Comparison of ENCODE assay signal across 11 cellular contexts in the genomic region with DNA sequence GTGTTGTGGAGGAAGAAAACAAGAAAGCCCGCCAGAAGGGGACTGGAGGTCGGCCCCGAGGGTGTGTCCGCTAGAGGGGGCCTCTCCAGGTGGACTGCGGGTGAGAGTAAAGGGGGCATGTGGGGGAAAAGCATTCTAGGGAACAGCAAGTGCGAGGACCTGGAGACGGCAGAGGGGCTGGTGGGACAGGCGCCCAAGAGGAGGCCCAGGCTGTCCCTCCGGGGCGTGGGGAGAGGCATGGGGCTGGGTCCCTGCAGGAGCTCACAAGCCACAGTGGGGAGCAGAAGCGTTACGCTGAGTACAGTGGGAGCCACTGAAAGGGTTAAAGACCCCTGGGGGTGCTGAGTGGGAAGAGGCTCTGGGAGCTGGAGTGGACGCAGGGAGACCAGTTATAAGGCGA. TPM values are rescaled to one million over a fixed set of nuclear protein-coding genes. Genes with fewer than 3 reads are reported as not detected.
A peak's percentile ranks its signal among the peaks of the same experiment; 100 is the strongest.
DNase-seq lines count a peak whose midpoint lies in the region; ATAC-seq and TF ChIP-seq lines count a peak whose summit lies in the region.
"Had no signal": no experiment of that assay in that cellular context is flagged by ENCODE, and none has a peak within 500 bp of the region (broad histone marks: within the 10 kb centered on the region; RNA-seq: fewer than 3 reads in every experiment).

No MANE protein-coding gene starts in this region.

- no peak overlapping the region for H3K4ac ChIP-seq in mesenchymal stem cell (ENCODE audit: low read depth in 1 of 2, low read length in 2 of 2)

- H3K36me3 Mint-ChIP-seq in T-helper 2 cell treated with Interferon-gamma antibody and Interleukin-4, amounts not matched to agents 5 μg/mL and 100 μg/mL, for 36 hours (ENCODE audit: low read depth), result peaks cover 4% of the 10 kb centered on the region

- TF ChIP-seq POLR2A in breast epithelium (IDR thresholded peaks at IDR 0.05) (no peak), suprapubic skin (IDR thresholded peaks at IDR 0.05) (no peak)

- no peak overlapping the region for H2AFZ ChIP-seq in mesenchymal stem cell (ENCODE audit: low read depth, low read length)

- no peaks in the 10 kb centered on the region for H3K36me3 ChIP-seq in breast epithelium
- H3K36me3 ChIP-seq in mesenchymal stem cell (ENCODE audit: control insufficient read depth in 1 of 2, insufficient read depth in 2 of 2, low read depth in 1 of 2, low read length in 2 of 2), result peaks cover 0 to 5% of the 10 kb centered on the region in 2 experiments
- H3K36me3 ChIP-seq in suprapubic skin, result peaks cover 7% of the 10 kb centered on the region

- H3K27ac Mint-ChIP-seq in T-helper 2 cell treated with Interferon-gamma antibody and Interleukin-4, amounts not matched to agents 5 μg/mL and 100 μg/mL, for 36 hours, result no peak overlapping the region

- WGBS in mesenchymal stem cell, result 94% methylated on average over 10 of the region's 14 CpGs
- WGBS in suprapubic skin, result 83% methylated on average over 14 of the region's 14 CpGs

- TF ChIP-seq CTCF in breast epithelium (IDR thresholded peaks at IDR 0.05) (no peak), suprapubic skin (IDR thresholded peaks at IDR 0.05) (no peak)

- H3K27me3 Mint-ChIP-seq in T-helper 2 cell treated with Interferon-gamma antibody and Interleukin-4, amounts not matched to agents 5 μg/mL and 100 μg/mL, for 36 hours (ENCODE audit: low read depth), result peaks cover 24% of the 10 kb centered on the region

- peaks cover 15% of the 10 kb centered on the region for H3K4me1 Mint-ChIP-seq in T-helper 2 cell treated with Interferon-gamma antibody and Interleukin-4, amounts not matched to agents 5 μg/mL and 100 μg/mL, for 36 hours (ENCODE audit: low read depth)

- H2AK5ac ChIP-seq in mesenchymal stem cell (ENCODE audit: low read length, severe bottlenecking), result peak overlapping the region; percentile 62

- H2BK120ac ChIP-seq in mesenchymal stem cell (ENCODE audit: low read depth, low read length), result no peak overlapping the region

- peaks cover 1% of the 10 kb centered on the region for H3K79me1 ChIP-seq in mesenchymal stem cell (replicated peaks; ENCODE audit: low read length, poor library complexity, severe bottlenecking)

- no peak overlapping the region for H2BK12ac ChIP-seq in mesenchymal stem cell (ENCODE audit: low read length in 2 of 2)

- peaks cover 0 to 3% of the 10 kb centered on the region in 2 donors for H3K4me1 ChIP-seq in breast epithelium
- H3K4me1 ChIP-seq in mesenchymal stem cell (ENCODE audit: control insufficient read depth, insufficient read depth, low read depth, low read length), result peaks cover 22% of the 10 kb centered on the region
- H3K4me1 ChIP-seq in suprapubic skin, result peaks cover 76% of the 10 kb centered on the region

- H3K18ac ChIP-seq in mesenchymal stem cell (ENCODE audit: low read depth in 1 of 2, low read length in 2 of 2), result no peak overlapping the region

- peak overlapping the region; percentile 91 for H2BK15ac ChIP-seq in mesenchymal stem cell (ENCODE audit: low read depth, poor library complexity, severe bottlenecking)

- ATAC-seq in activated CD4-positive, CD25-positive, alpha-beta regulatory T cell treated with anti-CD3 and anti-CD28 coated beads, Interleukin-2, amount 50 U/mL, for 24 hours, result no peak
- ATAC-seq: PC-3 had no signal

- peak overlapping the region; percentile 81 for H3K4me3 Mint-ChIP-seq in T-helper 2 cell treated with Interferon-gamma antibody and Interleukin-4, amounts not matched to agents 5 μg/mL and 100 μg/mL, for 36 hours

- H3K27ac ChIP-seq in breast epithelium (peak overlapping the region; percentile 81 to 100), mesenchymal stem cell (ENCODE audit: low read length, poor library complexity, severe bottlenecking) (no peak overlapping the region), suprapubic skin (peak overlapping the region; percentile 89)
- H3K27ac ChIP-seq: epithelial cell of prostate had no signal

- no peaks in the 10 kb centered on the region for H3K9me3 Mint-ChIP-seq in T-helper 2 cell treated with Interferon-gamma antibody and Interleukin-4, amounts not matched to agents 5 μg/mL and 100 μg/mL, for 36 hours

- no peaks in the 10 kb centered on the region for H3K27me3 ChIP-seq in breast epithelium
- no peaks in the 10 kb centered on the region for H3K27me3 ChIP-seq in mesenchymal stem cell (ENCODE audit: control insufficient read depth in 1 of 2, insufficient read depth in 1 of 2, low read length in 2 of 2)
- no peaks in the 10 kb centered on the region for H3K27me3 ChIP-seq in suprapubic skin

- no peak overlapping the region for H3K4me3 ChIP-seq in breast epithelium
- H3K4me3 ChIP-seq in mesenchymal stem cell (ENCODE audit: insufficient read depth in 1 of 2, low read depth in 1 of 2, low read length in 2 of 2), result no peak overlapping the region
- H3K4me3 ChIP-seq in suprapubic skin, result peak overlapping the region; percentile 56

- H3K14ac ChIP-seq in mesenchymal stem cell (ENCODE audit: low read length in 2 of 2), result no peak overlapping the region

- no peak for DNase-seq in T-helper 2 cell treated with Interferon-gamma antibody and Interleukin-4, amounts not matched to agents 5 μg/mL and 100 μg/mL, for 36 hours (ENCODE audit: low spot score)
- DNase-seq in T-helper 2 cell (no peak), breast epithelium (ENCODE audit: low spot score in 2 of 2) (no peak), mesenchymal stem cell (no peak), suprapubic skin (ENCODE audit: low spot score in 2 of 2) (no peak), NAMALWA (ENCODE audit: low spot score) (no peak), NCI-H526 treated with DMSO at 0.1 percent for 48 hours (lab: John Stamatoyannopoulos, UW) (no peak)
- DNase-seq: NCI-H2081, PC-3 had no signal

- no peak overlapping the region for H2BK5ac ChIP-seq in mesenchymal stem cell (ENCODE audit: low read depth, low read length, poor library complexity, severe bottlenecking)

- intact Hi-C loops in breast epithelium (cut with DNase I; ENCODE audit: low total_unique reads), result loop anchor here (5.0 to 10.0 kb wide), 3 partner anchors 59 to 487 kb away; a partner anchor contains a TSS

- H3K9ac ChIP-seq in mesenchymal stem cell (ENCODE audit: low read length), result peak overlapping the region; percentile 85

- no peak overlapping the region for H3K4me2 ChIP-seq in mesenchymal stem cell (ENCODE audit: low read length, poor library complexity, severe bottlenecking)

- no peak overlapping the region for H4K8ac ChIP-seq in mesenchymal stem cell (ENCODE audit: low read length)

- no peak overlapping the region for H4K91ac ChIP-seq in mesenchymal stem cell (ENCODE audit: low read length)

- H3K23ac ChIP-seq in mesenchymal stem cell (ENCODE audit: low read length in 2 of 2), result no peak overlapping the region

- H3K9me3 ChIP-seq in breast epithelium (no peaks in the 10 kb centered on the region), mesenchymal stem cell (ENCODE audit: control insufficient read depth, low read length) (no peaks in the 10 kb centered on the region), suprapubic skin (no peaks in the 10 kb centered on the region)

- no peak for TF ChIP-seq EP300 in suprapubic skin (IDR thresholded peaks at IDR 0.05)

RNA-seq across cellular contexts. Expression of a gene that starts 1.6 kb away (rescaled TPM):
- total RNA-seq in breast epithelium (10 to 100 TPM; 22.0 to 27.5 (median 22.2) TPM), suprapubic skin (10 to 100 TPM; 48.6 to 81.6 (median 58.8) TPM)
- 7.2 TPM for polyA plus RNA-seq in mesenchymal stem cell (2013, experiment 1 of 2)
- 7.1 TPM for polyA plus RNA-seq in mesenchymal stem cell (2013, experiment 2 of 2)

RNA-seq across cellular contexts. Expression of a gene that starts 38.5 kb away (rescaled TPM):
- total RNA-seq in breast epithelium (1 to 10 TPM; 1.3 to 2.4 (median 1.6) TPM), suprapubic skin (1 to 10 TPM in 1 of 4 donors, under 1 TPM in 1, not detected in 2; 0.32 to 1.8 TPM)
- polyA plus RNA-seq in mesenchymal stem cell (2013, experiment 1 of 2), result 0.22 TPM
- polyA plus RNA-seq in mesenchymal stem cell (2013, experiment 2 of 2), result 0.34 TPM
